8 cellular contexts compared by ENCODE assay signal in genomic region chr16:8868272-8869211, GRCh38. TPM values are rescaled to one million over a fixed set of nuclear protein-coding genes. Genes with fewer than 3 reads are reported as not detected.
DNase-seq lines count a peak whose midpoint lies in the region; ATAC-seq and TF ChIP-seq lines count a peak whose summit lies in the region.

Gene CARHSP1 (minus strand): TSS chr16:8869006. CDS start chr16:8859328, 9,678 bp downstream.

- peak within 1 kb of the TSS; percentile 89 to 98 (median 92) for H3K4me3 Mint-ChIP-seq in IgD-negative memory B cell

- no peaks in the 10 kb centered on the region for H3K27me3 ChIP-seq in mucosa of stomach (ENCODE audit: control insufficient read depth, insufficient read depth, low read length)

- TF ChIP-seq CTCF in epithelial cell of proximal tubule (conservative IDR thresholded peaks at IDR 0.05; ENCODE audit: low read depth, low read length) = no peak

- ATAC-seq in GM21529 (IDR thresholded peaks at IDR 0.05; ENCODE audit: unreplicated experiment) = peak; percentile 66

- H3K27ac Mint-ChIP-seq in IgD-negative memory B cell = peak within 1 kb of the TSS; percentile 71 to 91 (median 87)

- H3K4me1 Mint-ChIP-seq in IgD-negative memory B cell = peaks cover 36 to 45% (median 37%) of the 10 kb centered on the region in 3 donors

- H3K9ac ChIP-seq in mucosa of stomach (ENCODE audit: low read length) = peak within 1 kb of the TSS; percentile 75

- H3K4me3 ChIP-seq in epithelial cell of proximal tubule (ENCODE audit: low read depth, low read length) (peak within 1 kb of the TSS; percentile 94), mucosa of stomach (ENCODE audit: low read length) (peak within 1 kb of the TSS; percentile 67)

- DNase-seq in DMS 273 treated with DMSO at 0.1 percent for 48 hours (lab: John Stamatoyannopoulos, UW) (peak; percentile 89), OCI-M1 (lab: John Stamatoyannopoulos, UW) (peak; percentile 97), activated T-cell treated with anti-CD3 and anti-CD28 coated beads for 48 hours (ENCODE audit: low read depth) (peak; percentile 77), epithelial cell of proximal tubule (ENCODE audit: low read depth) (no peak)
- DNase-seq in stimulated activated CD8-positive, alpha-beta memory T cell treated with anti-CD3 and anti-CD28 coated beads, Interleukin-7, amount 100 ng/mL, for 24 hours (ENCODE audit: low read depth) = peak; percentile 55

- H3K4me1 ChIP-seq in mucosa of stomach (ENCODE audit: control insufficient read depth, insufficient read depth, low read length) = peaks cover 49% of the 10 kb centered on the region

- no peaks in the 10 kb centered on the region for H3K36me3 Mint-ChIP-seq in IgD-negative memory B cell

- H3K9me3 ChIP-seq in mucosa of stomach (ENCODE audit: control insufficient read depth, low read length) = no peaks in the 10 kb centered on the region

- H3K27me3 Mint-ChIP-seq in IgD-negative memory B cell = no peaks in the 10 kb centered on the region

- no peaks in the 10 kb centered on the region for H3K36me3 ChIP-seq in mucosa of stomach (ENCODE audit: control insufficient read depth, insufficient read depth, low read length)

- no peaks in the 10 kb centered on the region for H3K9me3 Mint-ChIP-seq in IgD-negative memory B cell

RNA-seq across cellular contexts. Expression of gene CARHSP1, which starts in this region (rescaled TPM):
- polyA plus RNA-seq in IgD-negative memory B cell = 36.4 TPM
- total RNA-seq in epithelial cell of proximal tubule = 209 and 237 TPM in 2 replicates
